1 cellular context compared by ENCODE assay signal in genomic region chr13:33057019-33057785, GRCh38.
TF ChIP-seq lines count a peak whose summit lies in the region.

No MANE protein-coding gene starts in this region.

TF ChIP-seq in WTC11, 78 proteins besides CTCF, POLR2A, EP300 and RAD21 (continued from another document):
- TF ChIP-seq ARID4B (CRISPR knock-in tag; IDR thresholded peaks at IDR 0.05; ENCODE audit: borderline replicate concordance), result no peak
